8 cellular contexts compared by ENCODE assay signal in the genomic region with DNA sequence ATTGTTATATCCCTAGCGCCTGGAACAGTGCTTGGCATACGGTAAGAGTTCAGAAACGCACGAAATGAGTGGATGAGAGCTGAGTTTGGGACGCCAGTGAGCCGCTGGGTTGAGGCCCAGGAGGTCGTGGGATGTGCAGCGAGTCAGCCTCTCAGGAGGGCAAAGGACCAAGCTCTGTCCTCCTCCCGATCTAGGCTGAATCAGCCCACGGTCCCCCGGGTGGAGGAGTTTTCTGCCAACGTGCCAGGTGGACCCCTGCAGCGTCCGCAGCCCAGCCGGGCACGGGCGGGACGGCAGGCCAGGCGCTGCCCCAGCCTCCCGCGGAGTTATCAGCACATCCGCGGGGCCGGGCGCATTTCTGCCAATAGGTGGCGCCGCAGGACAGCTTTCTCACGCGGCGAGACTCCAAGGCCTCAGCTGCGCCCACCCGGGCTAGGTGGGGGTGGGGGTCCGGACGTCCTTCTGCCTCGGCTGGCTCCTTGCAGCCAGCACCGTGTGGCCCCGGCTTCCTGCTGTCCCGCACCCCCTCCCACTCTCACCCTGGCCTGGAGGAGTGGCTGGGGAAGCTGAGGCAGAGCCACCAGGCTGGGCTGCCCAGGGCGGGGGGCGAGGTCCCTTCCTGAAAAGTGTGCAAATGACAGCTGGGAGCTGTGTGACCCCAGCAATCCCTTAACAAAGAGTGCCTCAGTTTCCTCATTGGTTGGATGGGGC. TPM values are rescaled to one million over a fixed set of nuclear protein-coding genes. Genes with fewer than 3 reads are reported as not detected.
DNase-seq lines count a peak whose midpoint lies in the region; ATAC-seq and TF ChIP-seq lines count a peak whose summit lies in the region.

No MANE protein-coding gene starts in this region.

- H3K4me1 Mint-ChIP-seq in endodermal cell (peaks cover 29% of the 10 kb centered on the region), mesothelial cell of epicardium (peaks cover 27% of the 10 kb centered on the region)

- H3K4me1 ChIP-seq in A673 (ENCODE audit: insufficient read depth, low read length, poor library complexity, severe bottlenecking), result peaks cover 28% of the 10 kb centered on the region
- peaks cover 25% of the 10 kb centered on the region for H3K4me1 ChIP-seq in endodermal cell (ENCODE audit: control insufficient read depth, insufficient read depth, low read length)

- WGBS in endodermal cell (ENCODE audit: insufficient coverage in 1 of 2, insufficient read length in 1 of 2), 2 experiments, result 16 to 50% methylated on average over 8 to 40 of the region's 40 CpGs

- ATAC-seq in HG03442 (IDR thresholded peaks at IDR 0.05; ENCODE audit: unreplicated experiment), result no peak

- peak; percentile 96 for TF ChIP-seq CTCF in A673 (conservative IDR thresholded peaks at IDR 0.05; ENCODE audit: low read depth, low read length)
- TF ChIP-seq CTCF in GM12875 (IDR thresholded peaks at IDR 0.05; ENCODE audit: borderline replicate concordance, insufficient read depth, low read depth, low read length), result peak; percentile 85
- TF ChIP-seq CTCF in endodermal cell (conservative IDR thresholded peaks at IDR 0.05), result peak; percentile 98
- peak; percentile 98 for TF ChIP-seq CTCF in mesothelial cell of epicardium (IDR thresholded peaks at IDR 0.05; ENCODE audit: unreplicated experiment)

- no peak overlapping the region for H3K9ac ChIP-seq in endodermal cell (ENCODE audit: extremely low read depth, low read length, poor library complexity, severe bottlenecking)

- H3K36me3 Mint-ChIP-seq in endodermal cell (ENCODE audit: low read depth) (peaks cover 15% of the 10 kb centered on the region), mesothelial cell of epicardium (peaks cover 4% of the 10 kb centered on the region)

- peak overlapping the region; percentile 92 for H3K27ac Mint-ChIP-seq in endodermal cell
- no peak overlapping the region for H3K27ac Mint-ChIP-seq in mesothelial cell of epicardium

- peaks cover 6% of the 10 kb centered on the region for H3K36me3 ChIP-seq in A673 (ENCODE audit: insufficient read depth, low read length, poor library complexity, severe bottlenecking)
- H3K36me3 ChIP-seq in endodermal cell (ENCODE audit: control insufficient read depth, insufficient read depth, low read length), result peaks cover 18% of the 10 kb centered on the region

- intact Hi-C loops in A673 (cut with micrococcal nuclease; ENCODE audit: unreplicated experiment), result loop anchor here (2.0 to 10.0 kb wide), 3 partner anchors 490 to 810 kb away; a partner anchor contains a TSS

- no peaks in the 10 kb centered on the region for H3K9me3 ChIP-seq in A673 (ENCODE audit: low read depth, low read length, poor library complexity, severe bottlenecking)
- H3K9me3 ChIP-seq in endodermal cell (ENCODE audit: control insufficient read depth, low read length), result no peaks in the 10 kb centered on the region

- H3K27me3 ChIP-seq in A673 (replicated peaks; ENCODE audit: insufficient read depth, low read depth, low read length, poor library complexity) (no peaks in the 10 kb centered on the region), endodermal cell (ENCODE audit: control insufficient read depth, insufficient read depth, low read length, poor library complexity, severe bottlenecking) (no peaks in the 10 kb centered on the region)

- BruUV-seq in A673 (replicated peaks; lab: Mats Ljungman, UMichigan), result no TSS peak

- H3K27ac ChIP-seq in A673 (ENCODE audit: low read depth, low read length, poor library complexity, severe bottlenecking) (no peak overlapping the region), endodermal cell (ENCODE audit: low read depth, low read length) (no peak overlapping the region)

- DNase-seq in A673 (ENCODE audit: low spot score) (peak; percentile 86), NCI-H510A treated with DMSO at 0.1 percent for 48 hours (lab: John Stamatoyannopoulos, UW) (peak; percentile 47), endodermal cell (peak; percentile 98), mesothelial cell of epicardium (ENCODE audit: low spot score in 2 of 2, unreplicated experiment in 2 of 2) (peak; percentile 79 to 97)
- DNase-seq in activated CD8-positive, alpha-beta memory T cell treated with anti-CD3 and anti-CD28 coated beads for 1 hour (ENCODE audit: extremely low read depth in 1 of 2, low read depth in 1 of 2), result peak; percentile 51 to 75
- peak; percentile 35 to 70 for DNase-seq in stimulated activated CD8-positive, alpha-beta memory T cell treated with anti-CD3 and anti-CD28 coated beads, Interleukin-4, amount 100 ng/mL, for 4 hours (ENCODE audit: low read depth in 2 of 2, low spot score in 1 of 2)

- H3K27me3 Mint-ChIP-seq in endodermal cell (ENCODE audit: insufficient read depth) (no peaks in the 10 kb centered on the region), mesothelial cell of epicardium (ENCODE audit: low read depth) (no peaks in the 10 kb centered on the region)

- H3K4me3 Mint-ChIP-seq in endodermal cell (peak overlapping the region; percentile 27), mesothelial cell of epicardium (peak overlapping the region; percentile 8)

- POLR2A ChIA-PET in A673 (lab: Charles Lee; ENCODE audit: low non-redundant PET), result no interaction called here

- H3K9me3 Mint-ChIP-seq in endodermal cell (no peaks in the 10 kb centered on the region), mesothelial cell of epicardium (no peaks in the 10 kb centered on the region)

- CTCF ChIA-PET in A673 (lab: Charles Lee), result interaction anchor here (0.6 to 1.6 kb wide), 6 partner anchors 8 to 502 kb away, joined by 3 to 11 read pairs (median 4); no protein-coding TSS in a partner anchor

- peak overlapping the region; percentile 15 for H3K4me3 ChIP-seq in A673 (ENCODE audit: low read depth, low read length, poor library complexity, severe bottlenecking)
- H3K4me3 ChIP-seq in GM12875 (ENCODE audit: low read depth, low read length), result no peak overlapping the region
- H3K4me3 ChIP-seq in endodermal cell (ENCODE audit: low read length), result no peak overlapping the region

RNA-seq across cellular contexts. Expression of a gene that starts 2.2 kb away (rescaled TPM):
- total RNA-seq in A673 (2021) (93.5 and 97.2 TPM in 2 replicates), endodermal cell (10 to 100 TPM; 65.5 to 70.3 TPM), mesothelial cell of epicardium (30.6 to 33.0 TPM (median 31.9 TPM) in 3 replicates)
- 66.1 TPM for polyA plus RNA-seq in endodermal cell (2013, experiment 1 of 2)
- polyA plus RNA-seq in endodermal cell (2013, experiment 2 of 2), result 59.9 TPM

RNA-seq across cellular contexts. Expression of a gene that starts 14.4 kb away (rescaled TPM):
- total RNA-seq in A673 (2021) (476 and 573 TPM in 2 replicates), endodermal cell (100 to 1,000 TPM; 335 to 341 TPM), mesothelial cell of epicardium (361 to 378 TPM (median 363 TPM) in 3 replicates)
- 370 TPM for polyA plus RNA-seq in endodermal cell (2013, experiment 1 of 2)
- 330 TPM for polyA plus RNA-seq in endodermal cell (2013, experiment 2 of 2)

RNA-seq across cellular contexts. Expression of a gene that starts 32.7 kb away (rescaled TPM):
- total RNA-seq in A673 (2021) (47.1 and 55.1 TPM in 2 replicates), endodermal cell (10 to 100 TPM; 36.0 to 43.3 TPM), mesothelial cell of epicardium (29.7 to 35.0 TPM (median 31.9 TPM) in 3 replicates)
- 28.1 TPM for polyA plus RNA-seq in endodermal cell (2013, experiment 1 of 2)
- polyA plus RNA-seq in endodermal cell (2013, experiment 2 of 2), result 26.6 TPM

RNA-seq across cellular contexts. Expression of a gene that starts 35.8 kb away (rescaled TPM):
- total RNA-seq in A673 (2021) (0.90 and 1.4 TPM in 2 replicates), endodermal cell (1 to 10 TPM; 1.2 to 2.2 TPM), mesothelial cell of epicardium (0.27 to 0.31 TPM (median 0.27 TPM) in 3 replicates)
- 0.32 TPM for polyA plus RNA-seq in endodermal cell (2013, experiment 1 of 2)
- polyA plus RNA-seq in endodermal cell (2013, experiment 2 of 2), result 0.29 TPM

Comparison
In these comparisons a context has a peak if more than half of its experiments do, and no peak if none do; other contexts are left out.
1. DNase-seq: peak in every context shown above with its lines; median percentile 98 in endodermal cell; 88 in mesothelial cell of epicardium; 86 in A673; 63 in activated CD8-positive, alpha-beta memory T cell treated with anti-CD3 and anti-CD28 coated beads for 1 hour; 52 in stimulated activated CD8-positive, alpha-beta memory T cell treated with anti-CD3 and anti-CD28 coated beads, Interleukin-4, amount 100 ng/mL, for 4 hours; 47 in NCI-H510A treated with DMSO at 0.1 percent for 48 hours.